Comparison of ENCODE assay signal across 21 cellular contexts in the genomic region with DNA sequence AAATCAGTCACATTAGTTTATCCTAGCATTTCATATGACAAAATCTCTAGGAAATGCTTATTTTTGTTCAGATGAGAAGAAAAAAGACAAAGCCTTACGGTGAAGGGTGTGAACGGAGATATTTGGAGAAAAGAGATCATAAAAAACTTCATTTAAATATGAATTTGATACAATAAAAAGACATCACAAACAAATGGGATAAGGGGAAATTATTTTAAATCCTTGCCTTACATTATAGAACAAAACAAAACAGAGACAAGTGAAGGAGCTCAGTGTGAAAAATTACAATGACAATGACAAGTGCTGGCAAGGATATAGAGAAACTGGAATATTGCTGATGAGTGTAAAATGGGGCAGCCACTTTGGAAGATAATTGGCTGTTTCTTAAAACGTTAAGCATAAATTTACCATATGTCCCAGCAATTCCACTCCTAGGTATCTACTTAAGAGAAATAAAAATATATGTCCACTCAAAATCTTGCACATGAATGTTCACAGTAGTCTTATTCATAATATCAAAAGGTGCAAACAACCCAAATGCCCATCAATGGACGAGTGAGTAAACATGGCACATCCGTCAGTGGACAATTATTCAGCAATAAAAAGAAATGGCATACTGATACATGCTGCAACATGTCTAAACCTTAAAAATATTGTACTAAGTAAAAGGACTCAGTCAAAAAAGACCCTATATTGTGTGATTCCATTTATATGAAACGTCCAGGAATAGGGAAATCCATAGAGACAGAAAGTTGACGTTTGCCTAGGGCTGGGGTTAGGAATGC.
DNase-seq lines count a peak whose midpoint lies in the region; ATAC-seq, FAIRE-seq and TF ChIP-seq lines count a peak whose summit lies in the region.
"Had no signal": no experiment of that assay in that cellular context is flagged by ENCODE, and none has a peak within 500 bp of the region (broad histone marks: within the 10 kb centered on the region; RNA-seq: fewer than 3 reads in every experiment).

No MANE protein-coding gene starts in this region.

- peaks cover 0 to 1% (median 0%) of the 10 kb centered on the region in 5 donors for H3K27me3 Mint-ChIP-seq in naive thymus-derived CD8-positive, alpha-beta T cell
- H3K27me3 Mint-ChIP-seq: IgD-negative memory B cell had no signal

- in situ Hi-C loops in HepG2 (cut with HindIII; ENCODE audit: extremely low pct_ligation_motif_present, low pct_unique_long_range_greater_than_20kb) = no loop called here

- no peaks in the 10 kb centered on the region for H3K23me2 ChIP-seq in H1 (ENCODE audit: low read depth, low read length)

- H3K79me1 ChIP-seq in H1 (ENCODE audit: low read depth, low read length) = no peaks in the 10 kb centered on the region

- no peaks in the 10 kb centered on the region for H3K79me2 ChIP-seq in HepG2 (ENCODE audit: insufficient read depth, low read length)
- H3K79me2 ChIP-seq in OCI-LY1 (ENCODE audit: insufficient read depth, low read length) = no peaks in the 10 kb centered on the region
- H3K79me2 ChIP-seq in H1 (ENCODE audit: control insufficient read depth in 1 of 2, insufficient read depth in 2 of 2, low read length in 2 of 2) = no peaks in the 10 kb centered on the region

- H3K4me1 Mint-ChIP-seq in naive thymus-derived CD8-positive, alpha-beta T cell = peaks cover 0 to 10% (median under 1%) of the 10 kb centered on the region in 4 donors

- POLR2A ChIA-PET in HepG2 (lab: Yijun Ruan, JAX) = no interaction called here
- POLR2A ChIA-PET in H1 (lab: Charles Lee; ENCODE audit: partially characterized antibody) = no interaction called here
- POLR2A ChIA-PET in naive thymus-derived CD8-positive, alpha-beta T cell (lab: Charles Lee) = no interaction called here

- H4K91ac ChIP-seq in H1 (replicated peaks; ENCODE audit: insufficient read length, low read length) = no peak overlapping the region

- no peak overlapping the region for H3K4me3 ChIP-seq in HepG2 (replicated peaks in 1 of 3; ENCODE audit: insufficient read depth in 1 of 3, low read depth in 2 of 3, low read length in 3 of 3)
- no peak overlapping the region for H3K4me3 ChIP-seq in right lobe of liver
- no peak overlapping the region for H3K4me3 ChIP-seq in OCI-LY1 (ENCODE audit: low read depth, low read length, poor library complexity, severe bottlenecking)
- H3K4me3 ChIP-seq in H1 (ENCODE audit: extremely low read depth in 1 of 4, insufficient read depth in 2 of 4, low read depth in 3 of 4, low read length in 4 of 4) = no peak overlapping the region
- H3K4me3 ChIP-seq in kidney (ENCODE audit: low read length in 2 of 2) = no peak overlapping the region
- H3K4me3 ChIP-seq: BLaER1, GM23338 had no signal

- intact Hi-C loops in HepG2 (cut with micrococcal nuclease; ENCODE audit: unreplicated experiment) (no loop called here), right lobe of liver (cut with DNase I) (no loop called here), kidney (cut with DNase I) (no loop called here)

- H3K9ac ChIP-seq in HepG2 (ENCODE audit: insufficient read depth, low read depth, low read length) (no peak overlapping the region), OCI-LY1 (ENCODE audit: low read length) (no peak overlapping the region), H1 (replicated peaks in 1 of 4; ENCODE audit: extremely low read depth in 1 of 4, low read depth in 3 of 4, low read length in 3 of 4) (no peak overlapping the region), kidney (ENCODE audit: low read length in 2 of 2) (no peak overlapping the region)
- H3K9ac ChIP-seq: BLaER1 had no signal

- H3K4me1 ChIP-seq in HepG2 (ENCODE audit: insufficient read depth, low read length) (peaks cover 36% of the 10 kb centered on the region), right lobe of liver (no peaks in the 10 kb centered on the region), OCI-LY1 (ENCODE audit: insufficient read depth, low read length, severe bottlenecking) (peaks cover 60% of the 10 kb centered on the region), H1 (replicated peaks in 1 of 4; ENCODE audit: control insufficient read depth in 3 of 4, insufficient read depth in 4 of 4, low read length in 3 of 4) (no peaks in the 10 kb centered on the region), kidney (ENCODE audit: control insufficient read depth in 1 of 2, insufficient read depth in 1 of 2, low read depth in 1 of 2, low read length in 2 of 2) (no peaks in the 10 kb centered on the region)

- TF ChIP-seq CTCF in HepG2 (CRISPR knock-in tag; IDR thresholded peaks at IDR 0.05) (no peak), right lobe of liver (IDR thresholded peaks at IDR 0.05) (no peak), OCI-LY1 (IDR thresholded peaks at IDR 0.05; ENCODE audit: low read length) (no peak), H1 (IDR thresholded peaks at IDR 0.05; ENCODE audit: control extremely low read depth in 1 of 3, insufficient read depth in 1 of 3, low read depth in 1 of 3, low read length in 3 of 3) (no peak), kidney (IDR thresholded peaks at IDR 0.05; ENCODE audit: borderline replicate concordance, extremely low read depth, insufficient read depth) (no peak)

- TF ChIP-seq RAD21 in HepG2 (CRISPR knock-in tag; IDR thresholded peaks at IDR 0.05) (no peak), H1 (IDR thresholded peaks at IDR 0.05 in 1 of 2, conservative IDR thresholded peaks at IDR 0.05 in 1 of 2; ENCODE audit: low read depth in 2 of 2, low read length in 2 of 2) (no peak)

- no peak overlapping the region for H3K4ac ChIP-seq in H1 (replicated peaks; ENCODE audit: insufficient read length, low read depth, low read length)

- no peak overlapping the region for H2BK20ac ChIP-seq in H1 (ENCODE audit: low read length)

- H2AK5ac ChIP-seq in H1 (ENCODE audit: low read depth, low read length) = no peak overlapping the region

- H3K4me2 ChIP-seq in HepG2 (ENCODE audit: low read depth, low read length) (no peak overlapping the region), OCI-LY1 (ENCODE audit: low read length) (no peak overlapping the region), H1 (ENCODE audit: insufficient read depth in 1 of 2, low read depth in 2 of 2, low read length in 2 of 2) (no peak overlapping the region)
- H3K4me2 ChIP-seq: BLaER1, GM23338 had no signal

- WGBS in HepG2 (ENCODE audit: low lambda C conversion rate) = 66% methylated on average over 7 of the region's 7 CpGs
- 63% methylated on average over 7 of the region's 7 CpGs for WGBS in right lobe of liver (ENCODE audit: insufficient coverage, low coverage, low lambda C conversion rate, missing lambda C conversion rate)
- 74% methylated on average over 7 of the region's 7 CpGs; no CpG with 5 or more reads in 1 of the 2 experiments for WGBS in H1 (ENCODE audit: extremely low coverage in 1 of 2, insufficient coverage in 1 of 2, insufficient read length in 1 of 2, insufficient replicate concordance in 2 of 2, low coverage in 1 of 2, low lambda C conversion rate in 2 of 2, missing lambda C conversion rate in 1 of 2), 2 experiments

- TF ChIP-seq EP300 in HepG2 (IDR thresholded peaks at IDR 0.05; ENCODE audit: low read depth in 2 of 2, low read length in 2 of 2) (no peak), HepG2 (CRISPR knock-in tag; IDR thresholded peaks at IDR 0.05; ENCODE audit: borderline replicate concordance) (no peak), H1 (IDR thresholded peaks at IDR 0.05; ENCODE audit: borderline replicate concordance in 1 of 2, low read depth in 2 of 2, low read length in 2 of 2) (no peak)

- no peaks in the 10 kb centered on the region for H3K36me3 Mint-ChIP-seq in naive thymus-derived CD8-positive, alpha-beta T cell
- H3K36me3 Mint-ChIP-seq: CD14-positive monocyte; CD8-positive, alpha-beta T cell; IgD-negative memory B cell had no signal

- no peak overlapping the region for H2BK5ac ChIP-seq in H1 (ENCODE audit: low read depth, low read length)

- no peak for ATAC-seq in HepG2
- ATAC-seq in right lobe of liver = no peak
- no peak for ATAC-seq in naive thymus-derived CD8-positive, alpha-beta T cell
- ATAC-seq: CD8-positive, alpha-beta T cell; GM23338; HCT116 had no signal

- H2BK120ac ChIP-seq in H1 (replicated peaks; ENCODE audit: low read depth, low read length) = no peak overlapping the region

- H3K9me3 Mint-ChIP-seq in naive thymus-derived CD8-positive, alpha-beta T cell = no peaks in the 10 kb centered on the region
- H3K9me3 Mint-ChIP-seq: CD8-positive, alpha-beta T cell; GM23338; HFFc6; IgD-negative memory B cell had no signal

- no peak overlapping the region for H2BK12ac ChIP-seq in H1 (ENCODE audit: low read depth, low read length)

- H3K14ac ChIP-seq in H1 (ENCODE audit: insufficient read length) = no peak overlapping the region

- no peak overlapping the region for H2BK15ac ChIP-seq in H1 (ENCODE audit: low read length)

- CTCF ChIA-PET in HepG2 (lab: Yijun Ruan, JAX; ENCODE audit: low intra/inter-chr PET ratio, low total read pairs) (no interaction called here), H1 (lab: Charles Lee; ENCODE audit: partially characterized antibody) (interaction anchor here (0.5 kb wide), 1 partner anchor 307 kb away, joined by 3 read pairs; no protein-coding TSS in a partner anchor)

- H2AFZ ChIP-seq in HepG2 (ENCODE audit: low read length) = no peak overlapping the region
- no peak overlapping the region for H2AFZ ChIP-seq in OCI-LY1 (ENCODE audit: low read length)
- no peak overlapping the region for H2AFZ ChIP-seq in H1 (ENCODE audit: low read length)
- H2AFZ ChIP-seq: GM23338 had no signal

- no TSS peak for BruUV-seq in HepG2 (replicated peaks; lab: Mats Ljungman, UMichigan)

- no peak overlapping the region for H4K5ac ChIP-seq in H1 (ENCODE audit: insufficient read length, low read depth, low read length)

- H3K9me2 ChIP-seq in OCI-LY1 (ENCODE audit: low read depth, low read length) = no peaks in the 10 kb centered on the region

- no peaks in the 10 kb centered on the region for H3K9me3 ChIP-seq in HepG2 (ENCODE audit: low read length)
- no peaks in the 10 kb centered on the region for H3K9me3 ChIP-seq in right lobe of liver
- no peaks in the 10 kb centered on the region for H3K9me3 ChIP-seq in OCI-LY1 (ENCODE audit: low read length)
- H3K9me3 ChIP-seq in H1 (ENCODE audit: insufficient read depth in 2 of 2, low read depth in 1 of 2, low read length in 1 of 2) = no peaks in the 10 kb centered on the region
- no peaks in the 10 kb centered on the region for H3K9me3 ChIP-seq in kidney (ENCODE audit: control insufficient read depth in 1 of 2, low read length in 2 of 2)
- H3K9me3 ChIP-seq: BLaER1 had no signal

- H3K36me3 ChIP-seq in HepG2 (replicated peaks in 1 of 2; ENCODE audit: control insufficient read depth in 1 of 2, insufficient read depth in 2 of 2, low read length in 2 of 2) (no peaks in the 10 kb centered on the region), right lobe of liver (no peaks in the 10 kb centered on the region), OCI-LY1 (ENCODE audit: insufficient read depth, low read length) (no peaks in the 10 kb centered on the region), H1 (ENCODE audit: control insufficient read depth in 2 of 4, insufficient read depth in 4 of 4, low read length in 3 of 4) (no peaks in the 10 kb centered on the region), kidney (ENCODE audit: control insufficient read depth in 1 of 2, insufficient read depth in 2 of 2, low read length in 2 of 2) (no peaks in the 10 kb centered on the region)
- H3K36me3 ChIP-seq: BLaER1 had no signal

- H4K20me1 ChIP-seq in HepG2 (ENCODE audit: insufficient read depth, low read length) = no peaks in the 10 kb centered on the region
- no peaks in the 10 kb centered on the region for H4K20me1 ChIP-seq in OCI-LY1 (ENCODE audit: insufficient read depth, low read length)
- no peaks in the 10 kb centered on the region for H4K20me1 ChIP-seq in H1 (replicated peaks in 1 of 2; ENCODE audit: control insufficient read depth in 1 of 2, insufficient read depth in 2 of 2, low read length in 2 of 2)
- H4K20me1 ChIP-seq: BLaER1 had no signal

- H3K27ac Mint-ChIP-seq in naive thymus-derived CD8-positive, alpha-beta T cell = no peak overlapping the region
- H3K27ac Mint-ChIP-seq: CD14-positive monocyte; CD8-positive, alpha-beta T cell; GM23338; HFFc6; IgD-negative memory B cell had no signal

- no peak for DNase-seq in HepG2 (ENCODE audit: low spot score)
- DNase-seq in right lobe of liver = no peak
- DNase-seq in H1 (ENCODE audit: low read depth in 1 of 2, low spot score in 2 of 2) = no peak
- DNase-seq in naive thymus-derived CD8-positive, alpha-beta T cell = no peak
- no peak for DNase-seq in kidney
- DNase-seq in NCI-H187 treated with DMSO at 0.1 percent for 48 hours (lab: John Stamatoyannopoulos, UW) = no peak
- DNase-seq: Calu3; CD8-positive, alpha-beta T cell; DND-41; H7; HFFc6 had no signal

- no peak overlapping the region for H3K56ac ChIP-seq in H1 (replicated peaks; ENCODE audit: insufficient read length, low read depth, low read length)

- no peak for TF ChIP-seq POLR2A in HepG2 (IDR thresholded peaks at IDR 0.05; ENCODE audit: insufficient read depth in 1 of 2, low read depth in 2 of 2, low read length in 2 of 2)
- no peak for TF ChIP-seq POLR2A in right lobe of liver (IDR thresholded peaks at IDR 0.05)
- no peak for TF ChIP-seq POLR2A in H1 (IDR thresholded peaks at IDR 0.05; ENCODE audit: control extremely low read depth in 1 of 2, low read depth in 2 of 2, low read length in 2 of 2)

- H3K27me3 ChIP-seq in HepG2 (ENCODE audit: control insufficient read depth in 1 of 2, insufficient read depth in 2 of 2, low read length in 2 of 2) (peaks cover 0 to under 1% of the 10 kb centered on the region in 2 experiments; a peak in 1 of 5 replicates), right lobe of liver (no peaks in the 10 kb centered on the region), OCI-LY1 (ENCODE audit: insufficient read depth, low read length) (no peaks in the 10 kb centered on the region), H1 (replicated peaks in 1 of 4; ENCODE audit: control insufficient read depth in 3 of 4, extremely low read depth in 1 of 4, insufficient read depth in 3 of 4, low read length in 3 of 4) (no peaks in the 10 kb centered on the region; a peak in 1 of 7 replicates)
- H3K27me3 ChIP-seq: BLaER1 had no signal

- no peak overlapping the region for H3K27ac ChIP-seq in HepG2 (ENCODE audit: extremely low read length, insufficient read depth, low read length)
- H3K27ac ChIP-seq in right lobe of liver = no peak overlapping the region
- peak overlapping the region; percentile 72 for H3K27ac ChIP-seq in OCI-LY1 (ENCODE audit: low read depth, low read length, poor library complexity, severe bottlenecking)
- no peak overlapping the region for H3K27ac ChIP-seq in H1 (ENCODE audit: low read depth, low read length)
- no peak overlapping the region for H3K27ac ChIP-seq in kidney (ENCODE audit: low read depth in 2 of 2, low read length in 2 of 2)
- H3K27ac ChIP-seq: 22Rv1, BLaER1, HL-60 had no signal

- FAIRE-seq in HepG2 (lab: Jason Lieb, UNC) (no peak), H1 (lab: Jason Lieb, UNC) (no peak), kidney (lab: Jason Lieb, UNC) (no peak)
- FAIRE-seq: G401.6, GM18507 had no signal

- H3F3A ChIP-seq in OCI-LY1 (ENCODE audit: insufficient read depth, low read length) = no peaks in the 10 kb centered on the region

- no peak overlapping the region for H3K23ac ChIP-seq in H1 (ENCODE audit: insufficient read length)

- no peak overlapping the region for H4K8ac ChIP-seq in H1 (ENCODE audit: extremely low read depth, insufficient read depth, low read length)

- no peak overlapping the region for H3K4me3 Mint-ChIP-seq in naive thymus-derived CD8-positive, alpha-beta T cell
- H3K4me3 Mint-ChIP-seq: CD14-positive monocyte; CD8-positive, alpha-beta T cell; GM23338; HFFc6; IgD-negative memory B cell had no signal

- H3K18ac ChIP-seq in H1 (ENCODE audit: extremely low read depth, low read length) = no peak overlapping the region
